ENCODE assay signal across 22 cellular contexts in the genomic region with DNA sequence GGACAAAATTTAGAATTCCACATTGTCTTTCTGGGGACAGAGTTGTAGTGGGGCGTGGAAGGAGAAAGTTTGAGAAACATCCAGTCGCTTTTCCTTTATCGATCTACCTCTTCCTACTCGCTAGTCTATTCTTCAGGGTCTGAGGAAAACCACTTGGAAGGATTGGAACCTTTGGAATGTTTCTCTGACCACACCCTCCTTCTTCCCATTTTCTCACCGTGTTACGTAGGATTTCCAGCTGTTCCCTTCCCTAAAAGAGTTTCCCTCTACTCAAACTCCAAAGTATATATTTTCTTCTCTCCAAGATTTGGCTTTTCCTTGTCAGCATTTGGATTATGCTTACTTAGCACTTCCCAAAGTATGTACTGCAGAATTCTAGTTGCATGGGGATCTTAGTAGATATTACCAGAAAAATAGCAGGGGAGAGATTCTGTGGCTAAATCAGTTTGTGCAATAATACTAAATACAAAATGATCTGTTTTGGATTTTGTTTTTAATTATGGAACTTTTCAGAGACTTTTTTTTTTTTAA. TPM values are rescaled to one million over a fixed set of nuclear protein-coding genes. Genes with fewer than 3 reads are reported as not detected.
A peak's percentile ranks its signal among the peaks of the same experiment; 100 is the strongest.
DNase-seq lines count a peak whose midpoint lies in the region; ATAC-seq, FAIRE-seq and TF ChIP-seq lines count a peak whose summit lies in the region.
"Had no signal": no experiment of that assay in that cellular context is flagged by ENCODE, and none has a peak within 500 bp of the region (broad histone marks: within the 10 kb centered on the region; RNA-seq: fewer than 3 reads in every experiment).

No MANE protein-coding gene starts in this region.

- ATAC-seq in GM21825 (IDR thresholded peaks at IDR 0.05; ENCODE audit: unreplicated experiment) (no peak), GM21447 (IDR thresholded peaks at IDR 0.05; ENCODE audit: unreplicated experiment) (no peak)
- ATAC-seq: activated CD4-positive, alpha-beta T cell treated with anti-CD3 and anti-CD28 coated beads for 36 hours had no signal

- H3K9ac ChIP-seq in GM23248 (no peak overlapping the region), astrocyte (ENCODE audit: low read length) (no peak overlapping the region), skeletal muscle tissue (ENCODE audit: low read depth in 1 of 3, low read length in 3 of 3) (no peak overlapping the region)
- H3K9ac ChIP-seq: neural progenitor cell had no signal

- H3K79me2 ChIP-seq in GM23248 (ENCODE audit: insufficient read depth) = no peaks in the 10 kb centered on the region
- no peaks in the 10 kb centered on the region for H3K79me2 ChIP-seq in astrocyte (ENCODE audit: insufficient read depth, low read length)

- H2AFZ ChIP-seq in GM23248 = 0 out of 2 replicates have a peak overlapping the region, but pooled peaks have one; percentile 3
- H2AFZ ChIP-seq in astrocyte (ENCODE audit: low read depth, low read length) = no peak overlapping the region
- H2AFZ ChIP-seq: neural progenitor cell had no signal

- H3K27me3 ChIP-seq in GM23248 (replicated peaks; ENCODE audit: insufficient read depth) = no peaks in the 10 kb centered on the region
- no peaks in the 10 kb centered on the region for H3K27me3 ChIP-seq in astrocyte (ENCODE audit: insufficient read depth, low read length)
- H3K27me3 ChIP-seq in skeletal muscle tissue (ENCODE audit: control insufficient read depth in 3 of 3, insufficient read depth in 3 of 3, low read length in 3 of 3) = no peaks in the 10 kb centered on the region
- H3K27me3 ChIP-seq: cardiac muscle cell, neural progenitor cell had no signal

- H3F3A ChIP-seq in GM23248 (ENCODE audit: insufficient read depth) = peaks cover 43% of the 10 kb centered on the region

- no peak overlapping the region for H3K4me3 ChIP-seq in GM23248
- no peak overlapping the region for H3K4me3 ChIP-seq in astrocyte (ENCODE audit: insufficient read depth, low read depth, low read length)
- H3K4me3 ChIP-seq in skeletal muscle tissue (ENCODE audit: low read length in 3 of 3) = no peak overlapping the region
- H3K4me3 ChIP-seq: cardiac muscle cell, neural progenitor cell had no signal

- H3K9me3 Mint-ChIP-seq in astrocyte (ENCODE audit: unreplicated experiment) (peaks cover 3% of the 10 kb centered on the region), glutamatergic neuron (ENCODE audit: unreplicated experiment) (no peaks in the 10 kb centered on the region)
- H3K9me3 Mint-ChIP-seq: neural progenitor cell had no signal

- H3K4me1 Mint-ChIP-seq in astrocyte (ENCODE audit: low read depth, unreplicated experiment) (peaks cover 32% of the 10 kb centered on the region), glutamatergic neuron (ENCODE audit: low read depth, unreplicated experiment) (no peaks in the 10 kb centered on the region)
- H3K4me1 Mint-ChIP-seq: neural progenitor cell had no signal

- H3K27ac ChIP-seq in GM23248 (0 out of 2 replicates have a peak overlapping the region, but pooled peaks have one; percentile 12), astrocyte (ENCODE audit: low read depth, low read length) (peak overlapping the region; percentile 51), skeletal muscle tissue (ENCODE audit: low read depth, low read length) (peak overlapping the region; percentile 52)
- H3K27ac ChIP-seq: cardiac muscle cell, neural progenitor cell had no signal

- H3K27me3 Mint-ChIP-seq in astrocyte (ENCODE audit: low read depth, unreplicated experiment) (no peaks in the 10 kb centered on the region), glutamatergic neuron (ENCODE audit: unreplicated experiment) (peaks cover 2% of the 10 kb centered on the region)

- no peaks in the 10 kb centered on the region for H3K9me2 ChIP-seq in GM23248 (ENCODE audit: insufficient read depth)

- no peak for FAIRE-seq in astrocyte (lab: Jason Lieb, UNC)
- FAIRE-seq: GM12892, keratinocyte had no signal

- H3K4me2 ChIP-seq in GM23248 (ENCODE audit: unreplicated experiment) = peak overlapping the region; percentile 32
- peak overlapping the region; percentile 0 for H3K4me2 ChIP-seq in astrocyte (ENCODE audit: low read length)
- H3K4me2 ChIP-seq: neural progenitor cell had no signal

- peaks cover 40% of the 10 kb centered on the region for H3K4me1 ChIP-seq in GM23248 (ENCODE audit: insufficient read depth)
- H3K4me1 ChIP-seq in astrocyte (ENCODE audit: insufficient read depth, low read length) = peaks cover 11% of the 10 kb centered on the region
- peaks cover 6 to 12% (median 11%) of the 10 kb centered on the region in 3 donors for H3K4me1 ChIP-seq in skeletal muscle tissue (ENCODE audit: control insufficient read depth in 3 of 3, insufficient read depth in 3 of 3, low read length in 3 of 3)
- H3K4me1 ChIP-seq: neural progenitor cell had no signal

- no peak for DNase-seq in GM23248
- DNase-seq in astrocyte (ENCODE audit: low read depth) = peak; percentile 33
- DNase-seq in glutamatergic neuron = no peak
- DNase-seq in COLO829 (ENCODE audit: low spot score) = no peak
- DNase-seq: activated CD4-positive, alpha-beta T cell treated with anti-CD3 and anti-CD28 coated beads for 36 hours; activated effector memory CD4-positive, alpha-beta T cell treated with Interleukin-2 at 50 U/mL for 16 hours; C1 segment of cervical spinal cord; DMS 273 treated with DMSO at 0.1 percent for 48 hours; esophagus squamous epithelium; GF-D8; hypothalamus; MM.1S; NCI-H1694; NK-92 treated with Interleukin-12 subunit alpha and Interleukin-12 subunit beta, amount 100 ng/mL, for 24 hours; stimulated activated CD4-positive, alpha-beta T cell treated with anti-CD3 and anti-CD28 coated beads, Interleukin-4, amount 100 ng/mL, for 24 hours had no signal

- H3K36me3 Mint-ChIP-seq in astrocyte (ENCODE audit: low read depth, unreplicated experiment) (no peaks in the 10 kb centered on the region), glutamatergic neuron (ENCODE audit: unreplicated experiment) (no peaks in the 10 kb centered on the region)
- H3K36me3 Mint-ChIP-seq: neural progenitor cell had no signal

- H3K36me3 ChIP-seq in GM23248 (ENCODE audit: low read depth) (no peaks in the 10 kb centered on the region), astrocyte (ENCODE audit: insufficient read depth, low read length) (no peaks in the 10 kb centered on the region), skeletal muscle tissue (ENCODE audit: control insufficient read depth in 3 of 3, insufficient read depth in 3 of 3, low read length in 3 of 3) (no peaks in the 10 kb centered on the region)
- H3K36me3 ChIP-seq: cardiac muscle cell, esophagus squamous epithelium, neural progenitor cell had no signal

- TF ChIP-seq CTCF in astrocyte (IDR thresholded peaks at IDR 0.05; ENCODE audit: insufficient read depth, low read depth, low read length) = no peak
- peak; percentile 2 for TF ChIP-seq CTCF in glutamatergic neuron (IDR thresholded peaks at IDR 0.05; ENCODE audit: partially characterized antibody, unreplicated experiment)

- in situ Hi-C loops in GM23248 (cut with MboI) = no loop called here

- H3K4me3 Mint-ChIP-seq in astrocyte (ENCODE audit: unreplicated experiment) (no peak overlapping the region), glutamatergic neuron (ENCODE audit: unreplicated experiment) (no peak overlapping the region)
- H3K4me3 Mint-ChIP-seq: activated CD4-positive, alpha-beta T cell treated with anti-CD3 and anti-CD28 coated beads for 36 hours; neural progenitor cell had no signal

- no peaks in the 10 kb centered on the region for H3K9me3 ChIP-seq in GM23248 (ENCODE audit: low read depth)
- H3K9me3 ChIP-seq in astrocyte (ENCODE audit: insufficient read depth, low read depth, low read length) = no peaks in the 10 kb centered on the region
- no peaks in the 10 kb centered on the region for H3K9me3 ChIP-seq in skeletal muscle tissue (ENCODE audit: control insufficient read depth in 3 of 3, low read length in 3 of 3)
- H3K9me3 ChIP-seq: esophagus squamous epithelium had no signal

- H4K20me1 ChIP-seq in GM23248 (ENCODE audit: insufficient read depth) (no peaks in the 10 kb centered on the region), astrocyte (ENCODE audit: insufficient read depth, low read length) (no peaks in the 10 kb centered on the region)

- H3K27ac Mint-ChIP-seq in astrocyte (ENCODE audit: unreplicated experiment) (peak overlapping the region; percentile 85), glutamatergic neuron (ENCODE audit: unreplicated experiment) (no peak overlapping the region)
- H3K27ac Mint-ChIP-seq: activated CD4-positive, alpha-beta T cell treated with anti-CD3 and anti-CD28 coated beads for 36 hours; neural progenitor cell had no signal

- 52 to 57% methylated on average over 6 of the region's 6 CpGs for WGBS in GM23248 (ENCODE audit: low coverage in 1 of 2, low lambda C conversion rate in 2 of 2, missing lambda C conversion rate in 2 of 2), 2 experiments

RNA-seq across cellular contexts. Expression of a gene that starts 4.9 kb away (rescaled TPM):
- 0.11 TPM in 1 of 2 replicates, not detected in the other for total RNA-seq in GM23248 (2014; rRNA removed; shearing (Covaris generic))
- polyA plus RNA-seq in GM23248 (2016; fragmentation: Nextera tagmentation; extraction: Ambion mirVana) = 0.11 and 0.44 TPM in 2 replicates
- total RNA-seq in astrocyte (0.67 and 1.7 TPM in 2 replicates), glutamatergic neuron (ENCODE audit: unreplicated experiment) (2.4 TPM), skeletal muscle tissue (9.9 TPM)
- total RNA-seq: activated CD4-positive, alpha-beta T cell treated with anti-CD3 and anti-CD28 coated beads for 36 hours had no signal
- polyA plus RNA-seq: keratinocyte had no signal
